In genomic region chr10:21732067-21732772, GRCh38 we compare ENCODE assay signal across 8 cellular contexts.
DNase-seq lines count a peak whose midpoint lies in the region; ATAC-seq and TF ChIP-seq lines count a peak whose summit lies in the region.

No MANE protein-coding gene starts in this region.

- H3K4me2 ChIP-seq in neural cell (ENCODE audit: low read length) = no peak overlapping the region

- H3K9ac ChIP-seq in neural cell (ENCODE audit: low read length) = no peak overlapping the region

- peaks cover under 1% of the 10 kb centered on the region for H3F3A ChIP-seq in neural cell (ENCODE audit: insufficient read depth, low read length, poor library complexity, severe bottlenecking)

- peak; percentile 47 for DNase-seq in GM04504 (ENCODE audit: low read depth)
- DNase-seq in NCI-H1092 (lab: John Stamatoyannopoulos, UW) = peak; percentile 23
- DNase-seq in activated CD4-positive, alpha-beta T cell treated with anti-CD3 and anti-CD28 coated beads, Interleukin-2, amount 50 U/mL, for 1 hour = peak; percentile 19
- peak; percentile 83 for DNase-seq in fibroblast of the conjunctiva (ENCODE audit: low read depth)

- no peaks in the 10 kb centered on the region for H3K36me3 ChIP-seq in neural cell (ENCODE audit: insufficient read depth, low read length)

- no peak for TF ChIP-seq EP300 in neural cell (conservative IDR thresholded peaks at IDR 0.05; ENCODE audit: poor library complexity, severe bottlenecking)

- no peaks in the 10 kb centered on the region for H3K9me3 ChIP-seq in neural cell (ENCODE audit: low read length)

- H3K4me3 Mint-ChIP-seq in stimulated activated memory B cell treated with anti-CD40 and anti-IgM and Interleukin-4, amounts not matched to agents 10 μg/mL and 1 μg/mL and 100 μg/mL, for 72 hours = no peak overlapping the region

- peak; percentile 82 for TF ChIP-seq RAD21 in neural cell (conservative IDR thresholded peaks at IDR 0.05)

- H3K79me2 ChIP-seq in neural cell (replicated peaks; ENCODE audit: insufficient read depth, low read length) = no peaks in the 10 kb centered on the region

- H3K4me1 Mint-ChIP-seq in stimulated activated memory B cell treated with anti-CD40 and anti-IgM and Interleukin-4, amounts not matched to agents 10 μg/mL and 1 μg/mL and 100 μg/mL, for 72 hours = no peaks in the 10 kb centered on the region

- no peaks in the 10 kb centered on the region for H3K9me3 Mint-ChIP-seq in stimulated activated memory B cell treated with anti-CD40 and anti-IgM and Interleukin-4, amounts not matched to agents 10 μg/mL and 1 μg/mL and 100 μg/mL, for 72 hours

- no peak overlapping the region for H2AFZ ChIP-seq in neural cell (ENCODE audit: low read depth, low read length)

- H3K9me2 ChIP-seq in neural cell (ENCODE audit: insufficient read depth, low read length) = no peaks in the 10 kb centered on the region

- H3K27ac ChIP-seq in 22Rv1 = no peak overlapping the region
- no peak overlapping the region for H3K27ac ChIP-seq in neural cell (ENCODE audit: low read length)

- H4K20me1 ChIP-seq in neural cell (ENCODE audit: insufficient read depth) = no peaks in the 10 kb centered on the region

- no peaks in the 10 kb centered on the region for H3K27me3 ChIP-seq in neural cell (ENCODE audit: insufficient read depth, low read depth, low read length)

- H3K27ac Mint-ChIP-seq in stimulated activated memory B cell treated with anti-CD40 and anti-IgM and Interleukin-4, amounts not matched to agents 10 μg/mL and 1 μg/mL and 100 μg/mL, for 72 hours = no peak overlapping the region

- TF ChIP-seq CTCF in 22Rv1 (IDR thresholded peaks at IDR 0.05) (peak; percentile 82), neural cell (IDR thresholded peaks at IDR 0.05; ENCODE audit: poor library complexity, severe bottlenecking) (peak; percentile 80)

- peaks cover 49% of the 10 kb centered on the region for H3K36me3 Mint-ChIP-seq in stimulated activated memory B cell treated with anti-CD40 and anti-IgM and Interleukin-4, amounts not matched to agents 10 μg/mL and 1 μg/mL and 100 μg/mL, for 72 hours

- H3K27me3 Mint-ChIP-seq in stimulated activated memory B cell treated with anti-CD40 and anti-IgM and Interleukin-4, amounts not matched to agents 10 μg/mL and 1 μg/mL and 100 μg/mL, for 72 hours = no peaks in the 10 kb centered on the region

- no peak overlapping the region for H3K4me3 ChIP-seq in neural cell (ENCODE audit: low read length)

- ATAC-seq in HG02571 (IDR thresholded peaks at IDR 0.05; ENCODE audit: unreplicated experiment) = peak; percentile 82
- ATAC-seq in stimulated activated memory B cell treated with anti-CD40 and anti-IgM and Interleukin-4, amounts not matched to agents 10 μg/mL and 1 μg/mL and 100 μg/mL, for 72 hours = no peak

TF ChIP-seq in neural cell, 6 proteins besides CTCF, POLR2A, EP300 and RAD21:
- TF ChIP-seq MXI1 (conservative IDR thresholded peaks at IDR 0.05; ENCODE audit: poor library complexity, severe bottlenecking) (peak; percentile 17), POLR2AphosphoS5 (IDR thresholded peaks at IDR 0.05) (no peak), SMC3 (conservative IDR thresholded peaks at IDR 0.05; ENCODE audit: poor library complexity) (peak; percentile 85), EZH2 (IDR thresholded peaks at IDR 0.05; ENCODE audit: borderline replicate concordance, insufficient read depth, low read length, poor library complexity, severe bottlenecking) (no peak), REST (IDR thresholded peaks at IDR 0.05; ENCODE audit: borderline replicate concordance) (no peak), TAF1 (IDR thresholded peaks at IDR 0.05; ENCODE audit: low read depth) (no peak)

Comparison
In these comparisons a context has a peak if more than half of its experiments do, and no peak if none do; other contexts are left out.
1. DNase-seq: peak in every context shown above with its lines; median percentile 83 in fibroblast of the conjunctiva; 47 in GM04504; 23 in NCI-H1092; 19 in activated CD4-positive, alpha-beta T cell treated with anti-CD3 and anti-CD28 coated beads, Interleukin-2, amount 50 U/mL, for 1 hour.